In the genomic region with DNA sequence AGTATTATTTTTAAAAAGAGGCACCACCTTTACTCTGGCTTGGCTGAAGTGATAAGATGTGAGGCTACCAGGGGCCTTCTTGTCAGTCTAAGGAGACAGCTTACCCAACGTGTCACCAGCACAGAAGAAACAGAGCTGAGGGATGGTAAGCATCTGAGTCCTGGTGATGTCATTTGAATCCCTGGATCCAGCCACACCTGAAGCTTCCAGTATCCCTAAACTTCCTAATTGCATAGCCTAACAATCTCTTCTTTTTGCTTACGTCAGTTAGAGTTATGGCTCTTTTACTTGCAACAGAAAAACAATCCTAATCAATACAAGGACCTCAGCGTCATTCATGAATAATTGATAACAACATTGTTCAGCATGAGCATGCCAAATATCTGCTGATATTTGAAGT, we compare ENCODE assay signal across 33 cellular contexts.
DNase-seq lines count a peak whose midpoint lies in the region; ATAC-seq, FAIRE-seq and TF ChIP-seq lines count a peak whose summit lies in the region.
"Had no signal": no experiment of that assay in that cellular context is flagged by ENCODE, and none has a peak within 500 bp of the region (broad histone marks: within the 10 kb centered on the region; RNA-seq: fewer than 3 reads in every experiment).

No MANE protein-coding gene starts in this region.

- H3K79me2 ChIP-seq in HepG2 (ENCODE audit: insufficient read depth, low read length) (no peaks in the 10 kb centered on the region), H1 (ENCODE audit: control insufficient read depth in 1 of 2, insufficient read depth in 2 of 2, low read length in 2 of 2) (no peaks in the 10 kb centered on the region), mesendoderm (ENCODE audit: control insufficient read depth, insufficient read depth, low read length) (no peaks in the 10 kb centered on the region)

- H4K91ac ChIP-seq in H1 (replicated peaks; ENCODE audit: insufficient read length, low read length), result no peak overlapping the region

- peak overlapping the region; percentile 22; the same call in 1 of the 2 replicates for H2BK15ac ChIP-seq in H1 (ENCODE audit: low read length)
- H2BK15ac ChIP-seq in mesendoderm (replicated peaks; ENCODE audit: low read depth), result no peak overlapping the region

- TF ChIP-seq CTCF in HepG2 (CRISPR knock-in tag; IDR thresholded peaks at IDR 0.05) (no peak), right lobe of liver (IDR thresholded peaks at IDR 0.05) (no peak), H1 (IDR thresholded peaks at IDR 0.05; ENCODE audit: control extremely low read depth in 1 of 3, insufficient read depth in 1 of 3, low read depth in 1 of 3, low read length in 3 of 3) (no peak)

- intact Hi-C loops in HepG2 (cut with micrococcal nuclease; ENCODE audit: unreplicated experiment) (no loop called here), right lobe of liver (cut with DNase I) (no loop called here)

- no peak for ATAC-seq in HepG2
- no peak for ATAC-seq in right lobe of liver
- ATAC-seq: A549; CD8-positive, alpha-beta T cell had no signal

- no peak overlapping the region for H2AFZ ChIP-seq in HepG2 (ENCODE audit: low read length)
- no peak overlapping the region for H2AFZ ChIP-seq in H1 (ENCODE audit: low read length)

- H2BK5ac ChIP-seq in H1 (ENCODE audit: low read depth, low read length) (no peak overlapping the region), mesendoderm (ENCODE audit: low read length) (no peak overlapping the region)

- no peaks in the 10 kb centered on the region; a peak in 1 of 5 replicates for H3K27me3 ChIP-seq in HepG2 (ENCODE audit: control insufficient read depth in 1 of 2, insufficient read depth in 2 of 2, low read length in 2 of 2)
- no peaks in the 10 kb centered on the region for H3K27me3 ChIP-seq in right lobe of liver
- no peaks in the 10 kb centered on the region for H3K27me3 ChIP-seq in H1 (replicated peaks in 1 of 4; ENCODE audit: control insufficient read depth in 3 of 4, extremely low read depth in 1 of 4, insufficient read depth in 3 of 4, low read length in 3 of 4)
- H3K27me3 ChIP-seq in mesendoderm (ENCODE audit: insufficient read depth, low read length, poor library complexity), result no peaks in the 10 kb centered on the region
- H3K27me3 ChIP-seq in HAP-1 (ENCODE audit: low read depth), result no peaks in the 10 kb centered on the region
- H3K27me3 ChIP-seq: BE2C; BLaER1; BLaER1 treated with 17β-estradiol and CSF1 and Interleukin-3, amounts not matched to agents 10 nM and 100 nM had no signal

- BruUV-seq in HepG2 (replicated peaks; lab: Mats Ljungman, UMichigan), result no TSS peak

- H3K27ac ChIP-seq in HepG2 (ENCODE audit: extremely low read length, insufficient read depth, low read length) (no peak overlapping the region), right lobe of liver (no peak overlapping the region), H1 (ENCODE audit: low read depth, low read length) (no peak overlapping the region), mesendoderm (ENCODE audit: low read depth, low read length) (no peak overlapping the region)
- H3K27ac ChIP-seq: 22Rv1; A549; BLaER1; BLaER1 treated with 17β-estradiol and CSF1 and Interleukin-3, amounts not matched to agents 10 nM and 100 nM; C4-2B had no signal

- no peak overlapping the region for H4K8ac ChIP-seq in H1 (ENCODE audit: extremely low read depth, insufficient read depth, low read length)
- H4K8ac ChIP-seq in mesendoderm (ENCODE audit: low read depth, low read length), result no peak overlapping the region

- H3K4me2 ChIP-seq in HepG2 (ENCODE audit: low read depth, low read length) (no peak overlapping the region), H1 (ENCODE audit: insufficient read depth in 1 of 2, low read depth in 2 of 2, low read length in 2 of 2) (no peak overlapping the region), mesendoderm (ENCODE audit: low read length) (no peak overlapping the region)
- H3K4me2 ChIP-seq: A549; BLaER1; BLaER1 treated with 17β-estradiol and CSF1 and Interleukin-3, amounts not matched to agents 10 nM and 100 nM had no signal

- H3K4me1 ChIP-seq in HepG2 (ENCODE audit: insufficient read depth, low read length) (peaks cover 7% of the 10 kb centered on the region; the same call in 1 of the 2 replicates), right lobe of liver (no peaks in the 10 kb centered on the region), H1 (replicated peaks in 1 of 4; ENCODE audit: control insufficient read depth in 3 of 4, insufficient read depth in 4 of 4, low read length in 3 of 4) (peaks cover 0 to 6% (median 3%) of the 10 kb centered on the region in 4 experiments; a peak in 4 of 7 replicates), mesendoderm (ENCODE audit: control insufficient read depth, low read depth, low read length) (peaks cover 3% of the 10 kb centered on the region), HAP-1 (no peaks in the 10 kb centered on the region)
- H3K4me1 ChIP-seq: A549; BE2C; BLaER1; BLaER1 treated with 17β-estradiol and CSF1 and Interleukin-3, amounts not matched to agents 10 nM and 100 nM had no signal

- H3K79me1 ChIP-seq in H1 (ENCODE audit: low read depth, low read length) (no peaks in the 10 kb centered on the region), mesendoderm (ENCODE audit: low read length) (no peaks in the 10 kb centered on the region)

- H3K4me3 ChIP-seq in HepG2 (replicated peaks in 1 of 3; ENCODE audit: insufficient read depth in 1 of 3, low read depth in 2 of 3, low read length in 3 of 3) (no peak overlapping the region), right lobe of liver (no peak overlapping the region), H1 (ENCODE audit: extremely low read depth in 1 of 4, insufficient read depth in 2 of 4, low read depth in 3 of 4, low read length in 4 of 4) (no peak overlapping the region), mesendoderm (ENCODE audit: low read length) (no peak overlapping the region), HAP-1 (no peak overlapping the region)
- H3K4me3 ChIP-seq: A549; BLaER1; BLaER1 treated with 17β-estradiol and CSF1 and Interleukin-3, amounts not matched to agents 10 nM and 100 nM had no signal

- H3K23me2 ChIP-seq in H1 (ENCODE audit: low read depth, low read length), result no peaks in the 10 kb centered on the region

- H3K9ac ChIP-seq in HepG2 (ENCODE audit: insufficient read depth, low read depth, low read length) (no peak overlapping the region), H1 (replicated peaks in 1 of 4; ENCODE audit: extremely low read depth in 1 of 4, low read depth in 3 of 4, low read length in 3 of 4) (no peak overlapping the region), mesendoderm (ENCODE audit: low read length) (no peak overlapping the region)
- H3K9ac ChIP-seq: BLaER1; BLaER1 treated with 17β-estradiol and CSF1 and Interleukin-3, amounts not matched to agents 10 nM and 100 nM had no signal

- H4K20me1 ChIP-seq in HepG2 (ENCODE audit: insufficient read depth, low read length) (no peaks in the 10 kb centered on the region), H1 (replicated peaks in 1 of 2; ENCODE audit: control insufficient read depth in 1 of 2, insufficient read depth in 2 of 2, low read length in 2 of 2) (no peaks in the 10 kb centered on the region)
- H4K20me1 ChIP-seq: BLaER1; BLaER1 treated with 17β-estradiol and CSF1 and Interleukin-3, amounts not matched to agents 10 nM and 100 nM had no signal

- H3K4ac ChIP-seq in H1 (replicated peaks; ENCODE audit: insufficient read length, low read depth, low read length) (no peak overlapping the region), mesendoderm (ENCODE audit: low read depth, low read length) (peak overlapping the region; percentile 62)

- TF ChIP-seq RAD21 in HepG2 (CRISPR knock-in tag; IDR thresholded peaks at IDR 0.05) (no peak), H1 (IDR thresholded peaks at IDR 0.05 in 1 of 2, conservative IDR thresholded peaks at IDR 0.05 in 1 of 2; ENCODE audit: low read depth in 2 of 2, low read length in 2 of 2) (no peak)

- 28% methylated on average over 3 of the region's 3 CpGs for WGBS in HepG2 (ENCODE audit: low lambda C conversion rate)
- WGBS in right lobe of liver (ENCODE audit: insufficient coverage, low coverage, low lambda C conversion rate, missing lambda C conversion rate), result 54% methylated on average over 3 of the region's 3 CpGs
- WGBS in H1 (ENCODE audit: extremely low coverage in 1 of 2, insufficient coverage in 1 of 2, insufficient read length in 1 of 2, insufficient replicate concordance in 2 of 2, low coverage in 1 of 2, low lambda C conversion rate in 2 of 2, missing lambda C conversion rate in 1 of 2), 2 experiments, result 88% methylated on average over 3 of the region's 3 CpGs; no CpG with 5 or more reads in 1 of the 2 experiments
- no CpG with 5 or more reads among the region's 3 CpGs for WGBS in mesendoderm (ENCODE audit: extremely low coverage, insufficient coverage, low lambda C conversion rate)

- no peak overlapping the region for H4K5ac ChIP-seq in H1 (ENCODE audit: insufficient read length, low read depth, low read length)
- no peak overlapping the region for H4K5ac ChIP-seq in mesendoderm (ENCODE audit: low read length)

- POLR2A ChIA-PET in HepG2 (lab: Yijun Ruan, JAX) (no interaction called here), H1 (lab: Charles Lee; ENCODE audit: partially characterized antibody) (interaction anchor here (0.6 to 1.6 kb wide), 2 partner anchors 210 to 270 kb away, joined by 3 read pairs; no protein-coding TSS in a partner anchor)

- CTCF ChIA-PET in HepG2 (lab: Yijun Ruan, JAX; ENCODE audit: low intra/inter-chr PET ratio, low total read pairs), result no interaction called here
- CTCF ChIA-PET in H1 (lab: Charles Lee; ENCODE audit: partially characterized antibody), result no interaction called here

- H2BK20ac ChIP-seq in H1 (ENCODE audit: low read length), result no peak overlapping the region

- no peak overlapping the region for H3K18ac ChIP-seq in H1 (ENCODE audit: extremely low read depth, low read length)
- no peak overlapping the region for H3K18ac ChIP-seq in mesendoderm (ENCODE audit: low read length)

- no peak for TF ChIP-seq POLR2A in HepG2 (IDR thresholded peaks at IDR 0.05; ENCODE audit: insufficient read depth in 1 of 2, low read depth in 2 of 2, low read length in 2 of 2)
- no peak for TF ChIP-seq POLR2A in right lobe of liver (IDR thresholded peaks at IDR 0.05)
- TF ChIP-seq POLR2A in H1 (IDR thresholded peaks at IDR 0.05; ENCODE audit: control extremely low read depth in 1 of 2, low read depth in 2 of 2, low read length in 2 of 2), result no peak

- no peak overlapping the region for H2AK5ac ChIP-seq in H1 (ENCODE audit: low read depth, low read length)
- no peak overlapping the region for H2AK5ac ChIP-seq in mesendoderm (ENCODE audit: low read length)

- FAIRE-seq in HepG2 (lab: Jason Lieb, UNC) (no peak), H1 (lab: Jason Lieb, UNC) (no peak)
- FAIRE-seq: A204.1, A549, D721Med had no signal

- no peak overlapping the region for H3K14ac ChIP-seq in H1 (ENCODE audit: insufficient read length)

- H2BK120ac ChIP-seq in H1 (replicated peaks; ENCODE audit: low read depth, low read length), result no peak overlapping the region
- no peak overlapping the region for H2BK120ac ChIP-seq in mesendoderm (ENCODE audit: low read depth, low read length)

- TF ChIP-seq EP300 in HepG2 (IDR thresholded peaks at IDR 0.05; ENCODE audit: low read depth in 2 of 2, low read length in 2 of 2) (no peak), HepG2 (CRISPR knock-in tag; IDR thresholded peaks at IDR 0.05; ENCODE audit: borderline replicate concordance) (no peak), H1 (IDR thresholded peaks at IDR 0.05; ENCODE audit: borderline replicate concordance in 1 of 2, low read depth in 2 of 2, low read length in 2 of 2) (no peak)

- DNase-seq in HepG2 (ENCODE audit: low spot score) (no peak), right lobe of liver (no peak), H1 (ENCODE audit: low read depth in 1 of 2, low spot score in 2 of 2) (no peak), mesendoderm (no peak), HAP-1 (ENCODE audit: low spot score in 2 of 2) (no peak)
- DNase-seq in effector CD8-positive, alpha-beta T cell (lab: John Stamatoyannopoulos, UW), result no peak
- DNase-seq: 8988T; ACHN; AML-193; BE2C; C1 segment of cervical spinal cord; Caco-2; Calu3; CD4-positive, alpha-beta memory T cell; CD4-positive, alpha-beta T cell; CD4-positive, CD25-positive, alpha-beta regulatory T cell; CD8-positive, alpha-beta memory T cell; CD8-positive, alpha-beta T cell; COR-L47; DMS 273 treated with DMSO at 0.1 percent for 48 hours; DMS153; DMS53; DMS79; DMS79 treated with DMSO at 0.1 percent for 48 hours; DND-41; EL had no signal

- in situ Hi-C loops in HepG2 (cut with HindIII; ENCODE audit: extremely low pct_ligation_motif_present, low pct_unique_long_range_greater_than_20kb), result no loop called here
- in situ Hi-C loops in HAP-1 (cut with MboI; ENCODE audit: low sequenced_read_pairs), result no loop called here

- peak overlapping the region; percentile 22; the same call in 1 of the 2 replicates for H2BK12ac ChIP-seq in H1 (ENCODE audit: low read depth, low read length)

- H3K23ac ChIP-seq in H1 (ENCODE audit: insufficient read length) (no peak overlapping the region), mesendoderm (ENCODE audit: low read length) (no peak overlapping the region)

- H3K9me3 ChIP-seq in HepG2 (ENCODE audit: low read length) (no peaks in the 10 kb centered on the region), right lobe of liver (no peaks in the 10 kb centered on the region), H1 (ENCODE audit: insufficient read depth in 2 of 2, low read depth in 1 of 2, low read length in 1 of 2) (peaks cover 0 to 6% of the 10 kb centered on the region in 2 experiments; a peak in 1 of 4 replicates), HAP-1 (no peaks in the 10 kb centered on the region; the same call in 1 of the 2 replicates)
- H3K9me3 ChIP-seq: A549, BE2C, BLaER1, Caco-2 had no signal

- no peaks in the 10 kb centered on the region for H3K36me3 ChIP-seq in HepG2 (replicated peaks in 1 of 2; ENCODE audit: control insufficient read depth in 1 of 2, insufficient read depth in 2 of 2, low read length in 2 of 2)
- no peaks in the 10 kb centered on the region for H3K36me3 ChIP-seq in right lobe of liver
- H3K36me3 ChIP-seq in H1 (ENCODE audit: control insufficient read depth in 2 of 4, insufficient read depth in 4 of 4, low read length in 3 of 4), result no peaks in the 10 kb centered on the region
- no peaks in the 10 kb centered on the region for H3K36me3 ChIP-seq in mesendoderm (ENCODE audit: control insufficient read depth, insufficient read depth, low read length)
- no peaks in the 10 kb centered on the region for H3K36me3 ChIP-seq in HAP-1 (replicated peaks)
- H3K36me3 ChIP-seq: BE2C; BLaER1; BLaER1 treated with 17β-estradiol and CSF1 and Interleukin-3, amounts not matched to agents 10 nM and 100 nM had no signal

- H3K56ac ChIP-seq in H1 (replicated peaks; ENCODE audit: insufficient read length, low read depth, low read length) (no peak overlapping the region), mesendoderm (ENCODE audit: low read length) (no peak overlapping the region)
